8 cellular contexts compared by ENCODE assay signal in genomic region chr20:1465470-1466210, GRCh38. TPM values are rescaled to one million over a fixed set of nuclear protein-coding genes. Genes with fewer than 3 reads are reported as not detected.
A peak's percentile ranks its signal among the peaks of the same experiment; 100 is the strongest.
DNase-seq lines count a peak whose midpoint lies in the region; TF ChIP-seq lines count a peak whose summit lies in the region.

No MANE protein-coding gene starts in this region.

- no peaks in the 10 kb centered on the region for H3K27me3 Mint-ChIP-seq in CD8-positive, alpha-beta memory T cell
- no peaks in the 10 kb centered on the region for H3K27me3 Mint-ChIP-seq in osteocyte (ENCODE audit: unreplicated experiment)

- peaks cover 48 to 63% (median 56%) of the 10 kb centered on the region in 3 donors for H3K4me1 Mint-ChIP-seq in CD8-positive, alpha-beta memory T cell
- H3K4me1 Mint-ChIP-seq in osteocyte (ENCODE audit: unreplicated experiment): peaks cover 38% of the 10 kb centered on the region

- DNase-seq in CD8-positive, alpha-beta memory T cell: no peak
- DNase-seq in OCI-LY7 (ENCODE audit: low spot score) (no peak), epithelial cell of prostate (ENCODE audit: low read depth, low spot score) (no peak), osteocyte (ENCODE audit: extremely low spot score, unreplicated experiment) (no peak), NCI-H2196 (lab: John Stamatoyannopoulos, UW; ENCODE audit: unreplicated experiment) (no peak), foreskin melanocyte (no peak), NCI-H2171 treated with DMSO at 0.1 percent for 48 hours (lab: John Stamatoyannopoulos, UW) (no peak)
- no peak for DNase-seq in activated CD4-positive, alpha-beta T cell treated with anti-CD3 and anti-CD28 coated beads, Interleukin-2, amount 50 U/mL, for 1 hour

- BruUV-seq in OCI-LY7 (replicated peaks; lab: Mats Ljungman, UMichigan): TSS peak; percentile 48

- H3K27ac Mint-ChIP-seq in CD8-positive, alpha-beta memory T cell: peak overlapping the region; percentile 60 to 91 (median 88)
- peak overlapping the region; percentile 69 for H3K27ac Mint-ChIP-seq in osteocyte (ENCODE audit: unreplicated experiment)

- no peaks in the 10 kb centered on the region for H3K9me3 Mint-ChIP-seq in CD8-positive, alpha-beta memory T cell
- H3K9me3 Mint-ChIP-seq in osteocyte (ENCODE audit: unreplicated experiment): no peaks in the 10 kb centered on the region

- H3K27me3 ChIP-seq in CD8-positive, alpha-beta memory T cell (ENCODE audit: insufficient read depth, low read length, poor library complexity, severe bottlenecking): no peaks in the 10 kb centered on the region

- H3K4me3 ChIP-seq in CD8-positive, alpha-beta memory T cell (ENCODE audit: low read length): peak overlapping the region; percentile 62
- H3K4me3 ChIP-seq in OCI-LY7 (ENCODE audit: low read depth, low read length, poor library complexity, severe bottlenecking): peak overlapping the region; percentile 85

- peaks cover 35% of the 10 kb centered on the region for H3K4me1 ChIP-seq in CD8-positive, alpha-beta memory T cell (ENCODE audit: insufficient read depth, low read length)
- H3K4me1 ChIP-seq in OCI-LY7 (ENCODE audit: insufficient read depth, low read length, poor library complexity, severe bottlenecking): peaks cover 35% of the 10 kb centered on the region

- no peaks in the 10 kb centered on the region for H3K9me2 ChIP-seq in OCI-LY7 (ENCODE audit: insufficient read depth, low read length)

- peaks cover 11% of the 10 kb centered on the region for H3K36me3 ChIP-seq in CD8-positive, alpha-beta memory T cell (ENCODE audit: insufficient read depth, low read length)
- H3K36me3 ChIP-seq in OCI-LY7 (ENCODE audit: insufficient read depth, low read length): peaks cover 36% of the 10 kb centered on the region

- intact Hi-C loops in OCI-LY7 (cut with micrococcal nuclease; ENCODE audit: unreplicated experiment): loop anchor here (1.0 kb wide), 2 partner anchors 67 to 347 kb away; partner anchors contain the start of gene PSMF1

- peak overlapping the region; percentile 98 for H3K4me2 ChIP-seq in OCI-LY7 (ENCODE audit: low read length)

- H3K4me3 Mint-ChIP-seq in CD8-positive, alpha-beta memory T cell: peak overlapping the region; percentile 85 to 91 (median 89)
- H3K4me3 Mint-ChIP-seq in osteocyte (ENCODE audit: unreplicated experiment): peak overlapping the region; percentile 79

- H3K79me2 ChIP-seq in OCI-LY7 (ENCODE audit: insufficient read depth, low read depth, low read length): peaks cover 33% of the 10 kb centered on the region

- CTCF ChIA-PET in CD8-positive, alpha-beta memory T cell (lab: Charles Lee): interaction anchor here (0.7 to 4.0 kb wide), 5 partner anchors 30 to 266 kb away, joined by 3 to 19 read pairs (median 3); no protein-coding TSS in a partner anchor
- CTCF ChIA-PET in OCI-LY7 (lab: Charles Lee; ENCODE audit: unreplicated experiment): interaction anchor here (1.2 kb wide), 1 partner anchor 38 kb away, joined by 6 read pairs; no protein-coding TSS in a partner anchor

- peak overlapping the region; percentile 54; the same call in 1 of the 2 replicates for H2AFZ ChIP-seq in OCI-LY7 (ENCODE audit: low read length)

- H4K20me1 ChIP-seq in OCI-LY7 (ENCODE audit: insufficient read depth, low read length): peaks cover 16% of the 10 kb centered on the region

- H3K9me3 ChIP-seq in CD8-positive, alpha-beta memory T cell (ENCODE audit: low read length): no peaks in the 10 kb centered on the region
- no peaks in the 10 kb centered on the region for H3K9me3 ChIP-seq in OCI-LY7 (ENCODE audit: low read length)

- TF ChIP-seq CTCF in OCI-LY7 (conservative IDR thresholded peaks at IDR 0.05; ENCODE audit: low read length): no peak
- no peak for TF ChIP-seq CTCF in osteocyte (IDR thresholded peaks at IDR 0.05)

- H3K27ac ChIP-seq in CD8-positive, alpha-beta memory T cell (ENCODE audit: low read depth, low read length): peak overlapping the region; percentile 70
- H3K27ac ChIP-seq in OCI-LY7 (ENCODE audit: low read depth, low read length, poor library complexity, severe bottlenecking): peak overlapping the region; percentile 46
- H3K27ac ChIP-seq in epithelial cell of prostate: peak overlapping the region; percentile 82

- H3K36me3 Mint-ChIP-seq in CD8-positive, alpha-beta memory T cell: peaks cover 0 to 47% (median 5%) of the 10 kb centered on the region in 3 donors
- H3K36me3 Mint-ChIP-seq in osteocyte (ENCODE audit: unreplicated experiment): peaks cover 13% of the 10 kb centered on the region

- POLR2A ChIA-PET in CD8-positive, alpha-beta memory T cell (lab: Charles Lee): no interaction called here
- POLR2A ChIA-PET in OCI-LY7 (lab: Charles Lee): interaction anchor here (1.1 to 1.2 kb wide), 2 partner anchors 27 to 33 kb away, joined by 3 read pairs; no protein-coding TSS in a partner anchor

RNA-seq across cellular contexts. Expression of gene NSFL1C, which starts 1.0 kb away (rescaled TPM):
- total RNA-seq in CD8-positive, alpha-beta memory T cell: 100 to 1,000 TPM; 103 to 107 TPM
- 78.8 TPM for polyA plus RNA-seq in CD8-positive, alpha-beta memory T cell
- 40.2 and 49.6 TPM in 2 replicates for total RNA-seq in OCI-LY7 (2014; rRNA removed; shearing (Covaris generic))
- 77.1 and 80.0 TPM in 2 replicates for total RNA-seq in OCI-LY7 (2022)
- total RNA-seq in osteocyte: 74.6 and 80.1 TPM in 2 replicates

RNA-seq across cellular contexts. Expression of gene SIRPB2, which starts 25.6 kb away (rescaled TPM):
- not detected for total RNA-seq in CD8-positive, alpha-beta memory T cell
- polyA plus RNA-seq in CD8-positive, alpha-beta memory T cell: not detected
- not detected in 2 replicates for total RNA-seq in OCI-LY7 (2014; rRNA removed; shearing (Covaris generic))
- total RNA-seq in OCI-LY7 (2022) (not detected in 2 replicates), osteocyte (not detected in 2 replicates)
